16 cellular contexts compared by ENCODE assay signal in genomic region chr5:68047035-68047434, GRCh38.
DNase-seq lines count a peak whose midpoint lies in the region; ATAC-seq and TF ChIP-seq lines count a peak whose summit lies in the region.
"Had no signal": no experiment of that assay in that cellular context is flagged by ENCODE, and none has a peak within 500 bp of the region (broad histone marks: within the 10 kb centered on the region; RNA-seq: fewer than 3 reads in every experiment).

No MANE protein-coding gene starts in this region.

- ATAC-seq in natural killer cell: no peak
- no peak for ATAC-seq in HG03095 (IDR thresholded peaks at IDR 0.05; ENCODE audit: unreplicated experiment)
- ATAC-seq in GM18909 (IDR thresholded peaks at IDR 0.05; ENCODE audit: poor library complexity, unreplicated experiment): no peak
- ATAC-seq: gastroesophageal sphincter had no signal

- in situ Hi-C loops in brain microvascular endothelial cell (cut with HindIII; ENCODE audit: low pct_ligation_motif_present, low sequenced_read_pairs): no loop called here

- no peak overlapping the region for H3K4me3 ChIP-seq in brain microvascular endothelial cell (ENCODE audit: low read depth, low read length)
- H3K4me3 ChIP-seq: gastroesophageal sphincter, skin epidermis, stomach had no signal

- peak; percentile 41 for DNase-seq in HS-27A (ENCODE audit: low read depth)
- peak; percentile 66 for DNase-seq in brain microvascular endothelial cell
- DNase-seq in foreskin melanocyte: peak; percentile 24
- no peak for DNase-seq in natural killer cell
- DNase-seq in HK-2 (ENCODE audit: unreplicated experiment): no peak
- DNase-seq: activated CD4-positive, alpha-beta T cell treated with anti-CD3 and anti-CD28 coated beads for 48 hours; activated T-cell treated with anti-CD3 and anti-CD28 coated beads, Interleukin-2, amount 50 U/mL, for 24 hours; immature natural killer cell; Kasumi-1; NCI-H446; stomach had no signal

- H3K36me3 Mint-ChIP-seq in natural killer cell: no peaks in the 10 kb centered on the region

- intact Hi-C loops in natural killer cell (cut with micrococcal nuclease): no loop called here

- peaks cover 0 to 8% of the 10 kb centered on the region in 2 donors for H3K4me1 Mint-ChIP-seq in natural killer cell

- H3K9me3 Mint-ChIP-seq in natural killer cell: peaks cover 0 to 2% of the 10 kb centered on the region in 2 donors

- peaks cover 6 to 19% of the 10 kb centered on the region in 2 donors for H3K27me3 Mint-ChIP-seq in natural killer cell (ENCODE audit: low read depth in 2 of 2)

- H3K36me3 ChIP-seq in brain microvascular endothelial cell (replicated peaks): no peaks in the 10 kb centered on the region
- H3K36me3 ChIP-seq: gastroesophageal sphincter, neutrophil, stomach had no signal

- TF ChIP-seq CTCF in brain microvascular endothelial cell (IDR thresholded peaks at IDR 0.05; ENCODE audit: low read depth, low read length, missing control alignments) (no peak), natural killer cell (IDR thresholded peaks at IDR 0.05) (no peak)

- H3K27ac ChIP-seq in brain microvascular endothelial cell: peak overlapping the region; percentile 83
- H3K27ac ChIP-seq: gastroesophageal sphincter, neutrophil, stomach had no signal

- no peaks in the 10 kb centered on the region for H3K27me3 ChIP-seq in brain microvascular endothelial cell (replicated peaks)
- H3K27me3 ChIP-seq: gastroesophageal sphincter, neutrophil, stomach had no signal

- H3K27ac Mint-ChIP-seq in natural killer cell: no peak overlapping the region
- H3K27ac Mint-ChIP-seq: activated T-cell treated with anti-CD3 and anti-CD28 coated beads, Interleukin-2, amount 50 U/mL, for 24 hours; immature natural killer cell had no signal

- no peak overlapping the region for H3K4me3 Mint-ChIP-seq in natural killer cell
- H3K4me3 Mint-ChIP-seq: activated T-cell treated with anti-CD3 and anti-CD28 coated beads, Interleukin-2, amount 50 U/mL, for 24 hours; immature natural killer cell had no signal

Comparison
In these comparisons a context has a peak if more than half of its experiments do, and no peak if none do; other contexts are left out.
1. DNase-seq: peak in HS-27A (single experiment), brain microvascular endothelial cell (single experiment) and foreskin melanocyte (single experiment); none in natural killer cell (single experiment) and HK-2 (single experiment).